Comparison of ENCODE assay signal across 7 cellular contexts in genomic region chr4:93687304-93687703, GRCh38.
"Had no signal": no experiment of that assay in that cellular context is flagged by ENCODE, and none has a peak within 500 bp of the region (broad histone marks: within the 10 kb centered on the region; RNA-seq: fewer than 3 reads in every experiment).

No MANE protein-coding gene starts in this region.

- ATAC-seq: HepG2 had no signal

- DNase-seq: GOT3, H9, HCEC 1CT, KBM-7 had no signal

- H3K27ac ChIP-seq: HL-60, KMS-11 had no signal
